ENCODE assay signal across 23 cellular contexts in genomic region chr17:79982986-79983385, GRCh38. TPM values are rescaled to one million over a fixed set of nuclear protein-coding genes. Genes with fewer than 3 reads are reported as not detected.
A peak's percentile ranks its signal among the peaks of the same experiment; 100 is the strongest.
DNase-seq lines count a peak whose midpoint lies in the region; ATAC-seq and TF ChIP-seq lines count a peak whose summit lies in the region.
"Had no signal": no experiment of that assay in that cellular context is flagged by ENCODE, and none has a peak within 500 bp of the region (broad histone marks: within the 10 kb centered on the region; RNA-seq: fewer than 3 reads in every experiment).

No MANE protein-coding gene starts in this region.

- DNase-seq in CD14-positive monocyte (ENCODE audit: low spot score) = peak; percentile 24
- no peak for DNase-seq in IMR-90
- DNase-seq in glutamatergic neuron = no peak
- DNase-seq in osteoblast (ENCODE audit: insufficient read length, low spot score, missing footprints) = peak; percentile 69
- no peak for DNase-seq in activated CD4-positive, alpha-beta memory T cell treated with anti-CD3 and anti-CD28 coated beads for 36 hours
- DNase-seq in HK-2 (ENCODE audit: unreplicated experiment) = no peak
- no peak for DNase-seq in H4 (ENCODE audit: low spot score)
- DNase-seq: activated CD4-positive, alpha-beta T cell treated with anti-CD3 and anti-CD28 coated beads, Interleukin-2, amount 50 U/mL, for 1 hour; activated naive CD4-positive, alpha-beta T cell treated with anti-CD3 and anti-CD28 coated beads, Interleukin-2, amount 50 U/mL, for 16 hours; GOT3; MV-4-11; NCI-H146; NCI-H510A; SHP77 treated with DMSO at 0.1 percent for 48 hours; stimulated activated CD4-positive, alpha-beta T cell treated with anti-CD3 and anti-CD28 coated beads, Interleukin-15, amount 100 ng/mL, for 24 hours; stimulated activated naive B cell treated with anti-CD40 and anti-IgM and Interleukin-4, amounts not matched to agents 10 μg/mL and 1 μg/mL and 100 μg/mL, for 72 hours had no signal

- H3K9ac ChIP-seq in IMR-90 (ENCODE audit: low read depth, low read length) = no peak overlapping the region

- no peak overlapping the region for H3K23ac ChIP-seq in IMR-90 (ENCODE audit: low read depth, low read length)

- BruUV-seq in IMR-90 (replicated peaks; lab: Mats Ljungman, UMichigan) = no TSS peak

- TF ChIP-seq CTCF in CD14-positive monocyte (IDR thresholded peaks at IDR 0.05) (no peak), IMR-90 (conservative IDR thresholded peaks at IDR 0.05; ENCODE audit: low read depth, low read length) (no peak), glutamatergic neuron (IDR thresholded peaks at IDR 0.05; ENCODE audit: partially characterized antibody, unreplicated experiment) (no peak), osteoblast (IDR thresholded peaks at IDR 0.05; ENCODE audit: extremely low read depth, low read depth, low read length) (no peak)

- no peak overlapping the region for H2BK5ac ChIP-seq in IMR-90 (ENCODE audit: low read depth, low read length, poor library complexity, severe bottlenecking)

- POLR2A ChIA-PET in IMR-90 (lab: Charles Lee; ENCODE audit: unreplicated experiment) = no interaction called here
- POLR2A ChIA-PET in activated CD4-positive, alpha-beta memory T cell treated with anti-CD3 and anti-CD28 coated beads for 36 hours (lab: Charles Lee) = no interaction called here

- H3K4me3 ChIP-seq in IMR-90 (ENCODE audit: insufficient read depth, low read depth, low read length) (no peak overlapping the region), osteoblast (ENCODE audit: insufficient read depth, low read length) (no peak overlapping the region)
- H3K4me3 ChIP-seq: dorsolateral prefrontal cortex, lung, vagina had no signal

- no peak overlapping the region for H2BK20ac ChIP-seq in IMR-90 (ENCODE audit: low read depth, low read length)

- ATAC-seq in IMR-90 (ENCODE audit: low read depth) (no peak), GM21619 (IDR thresholded peaks at IDR 0.05; ENCODE audit: unreplicated experiment) (no peak)
- ATAC-seq: stimulated activated naive B cell treated with anti-CD40 and anti-IgM and Interleukin-4, amounts not matched to agents 10 μg/mL and 1 μg/mL and 100 μg/mL, for 72 hours had no signal

- H3K4me3 Mint-ChIP-seq in CD14-positive monocyte (no peak overlapping the region), glutamatergic neuron (ENCODE audit: unreplicated experiment) (peak overlapping the region; percentile 55)
- no peak overlapping the region for H3K4me3 Mint-ChIP-seq in activated CD4-positive, alpha-beta memory T cell treated with anti-CD3 and anti-CD28 coated beads for 36 hours
- H3K4me3 Mint-ChIP-seq: activated T-helper 1 cell treated with anti-CD3 and anti-CD28 coated beads, Interleukin-12 subunit alpha, Interleukin-12 subunit beta, Interleukin-2, Interleukin-4 antibody, amounts not matched to agents 30 ng/mL and 10 ng/mL and 1 ng/mL, durations not matched to agents 14 hours and 24 hours and 36 hours; central memory CD8-positive, alpha-beta T cell; neural crest cell; stimulated activated naive B cell treated with anti-CD40 and anti-IgM and Interleukin-4, amounts not matched to agents 10 μg/mL and 1 μg/mL and 100 μg/mL, for 72 hours had no signal

- H3K9me3 ChIP-seq in IMR-90 (ENCODE audit: control insufficient read depth, insufficient read depth, low read length) (no peaks in the 10 kb centered on the region), osteoblast (ENCODE audit: low read depth, low read length) (no peaks in the 10 kb centered on the region)
- H3K9me3 ChIP-seq: vagina had no signal

- H3K4me1 ChIP-seq in IMR-90 (ENCODE audit: control insufficient read depth, insufficient read depth, low read length) (peaks cover 15% of the 10 kb centered on the region), osteoblast (ENCODE audit: insufficient read depth, low read length) (peaks cover 21% of the 10 kb centered on the region)

- H2AK5ac ChIP-seq in IMR-90 (ENCODE audit: low read depth, low read length) = no peak overlapping the region

- H3K9me1 ChIP-seq in IMR-90 (ENCODE audit: insufficient read depth, low read length) = peaks cover 15% of the 10 kb centered on the region; the same call in 1 of the 2 replicates

- H4K20me1 ChIP-seq in IMR-90 (ENCODE audit: insufficient read depth, low read length) = no peaks in the 10 kb centered on the region; the same call in 1 of the 2 replicates
- peaks cover 24% of the 10 kb centered on the region for H4K20me1 ChIP-seq in osteoblast (ENCODE audit: insufficient read depth, low read length)

- H3K27ac ChIP-seq in IMR-90 (ENCODE audit: insufficient read depth, low read length) (no peak overlapping the region), osteoblast (ENCODE audit: low read depth, low read length) (no peak overlapping the region)
- H3K27ac ChIP-seq: dorsolateral prefrontal cortex, vagina had no signal

- H3K27me3 ChIP-seq in IMR-90 (ENCODE audit: control insufficient read depth, insufficient read depth, low read length) (no peaks in the 10 kb centered on the region), osteoblast (ENCODE audit: insufficient read depth, low read length) (no peaks in the 10 kb centered on the region)
- H3K27me3 ChIP-seq: dorsolateral prefrontal cortex, vagina had no signal

- peaks cover 2% of the 10 kb centered on the region for H3K79me2 ChIP-seq in osteoblast (ENCODE audit: insufficient read depth, low read length)

- H3K4me1 Mint-ChIP-seq in CD14-positive monocyte = no peaks in the 10 kb centered on the region
- H3K4me1 Mint-ChIP-seq in glutamatergic neuron (ENCODE audit: low read depth, unreplicated experiment) = peaks cover 28% of the 10 kb centered on the region
- peaks cover under 1% of the 10 kb centered on the region for H3K4me1 Mint-ChIP-seq in activated CD4-positive, alpha-beta memory T cell treated with anti-CD3 and anti-CD28 coated beads for 36 hours (ENCODE audit: low read depth)
- H3K4me1 Mint-ChIP-seq: central memory CD8-positive, alpha-beta T cell; stimulated activated naive B cell treated with anti-CD40 and anti-IgM and Interleukin-4, amounts not matched to agents 10 μg/mL and 1 μg/mL and 100 μg/mL, for 72 hours had no signal

- H2AFZ ChIP-seq in IMR-90 (replicated peaks; ENCODE audit: low read length, poor library complexity) = no peak overlapping the region
- no peak overlapping the region for H2AFZ ChIP-seq in osteoblast (ENCODE audit: low read length)

- no peak overlapping the region for H2BK120ac ChIP-seq in IMR-90 (ENCODE audit: low read depth, low read length)

- 99% methylated on average over 13 of the region's 17 CpGs; no CpG with 5 or more reads in 1 of the 2 experiments for WGBS in IMR-90 (ENCODE audit: extremely low coverage in 2 of 2, insufficient read length in 1 of 2), 2 experiments

- peaks cover 12 to 34% of the 10 kb centered on the region in 2 experiments for H3K79me1 ChIP-seq in IMR-90 (ENCODE audit: low read depth in 1 of 2, low read length in 2 of 2)

- H3K27me3 Mint-ChIP-seq in CD14-positive monocyte (ENCODE audit: low read depth in 3 of 3) (peaks cover 5% of the 10 kb centered on the region in 3 donors), glutamatergic neuron (ENCODE audit: unreplicated experiment) (peaks cover 8% of the 10 kb centered on the region)
- H3K27me3 Mint-ChIP-seq in activated CD4-positive, alpha-beta memory T cell treated with anti-CD3 and anti-CD28 coated beads for 36 hours = no peaks in the 10 kb centered on the region
- H3K27me3 Mint-ChIP-seq: stimulated activated naive B cell treated with anti-CD40 and anti-IgM and Interleukin-4, amounts not matched to agents 10 μg/mL and 1 μg/mL and 100 μg/mL, for 72 hours had no signal

- no peak overlapping the region for H4K5ac ChIP-seq in IMR-90 (ENCODE audit: low read depth, low read length)

- H4K8ac ChIP-seq in IMR-90 (ENCODE audit: low read depth in 2 of 2, low read length in 2 of 2) = no peak overlapping the region

- H3K14ac ChIP-seq in IMR-90 (replicated peaks; ENCODE audit: low read depth, low read length) = no peak overlapping the region

- intact Hi-C loops in CD14-positive monocyte (cut with micrococcal nuclease) = no loop called here
- intact Hi-C loops in IMR-90 (cut with micrococcal nuclease) = no loop called here
- intact Hi-C loops in activated CD4-positive, alpha-beta memory T cell treated with anti-CD3 and anti-CD28 coated beads for 36 hours (cut with micrococcal nuclease) = no loop called here

- no peak for TF ChIP-seq POLR2A in IMR-90 (IDR thresholded peaks at IDR 0.05; ENCODE audit: low read depth, low read length)

- H3K4ac ChIP-seq in IMR-90 (ENCODE audit: low read depth, low read length) = no peak overlapping the region

- no peak overlapping the region for H2BK15ac ChIP-seq in IMR-90 (ENCODE audit: low read depth, low read length)

- H4K91ac ChIP-seq in IMR-90 (ENCODE audit: insufficient read depth, low read depth, low read length) = no peak overlapping the region

- H3K18ac ChIP-seq in IMR-90 (ENCODE audit: low read depth, low read length) = no peak overlapping the region

- H2AK9ac ChIP-seq in IMR-90 (replicated peaks; ENCODE audit: low read depth, low read length, poor library complexity) = peak overlapping the region; percentile 15

- dilution Hi-C loops in IMR-90 (cut with HindIII; ENCODE audit: low sequenced_read_pairs, unreplicated experiment) = no loop called here

- H3K36me3 Mint-ChIP-seq in CD14-positive monocyte = no peaks in the 10 kb centered on the region
- no peaks in the 10 kb centered on the region for H3K36me3 Mint-ChIP-seq in glutamatergic neuron (ENCODE audit: unreplicated experiment)
- no peaks in the 10 kb centered on the region for H3K36me3 Mint-ChIP-seq in activated CD4-positive, alpha-beta memory T cell treated with anti-CD3 and anti-CD28 coated beads for 36 hours
- H3K36me3 Mint-ChIP-seq: stimulated activated naive B cell treated with anti-CD40 and anti-IgM and Interleukin-4, amounts not matched to agents 10 μg/mL and 1 μg/mL and 100 μg/mL, for 72 hours had no signal

- H3K27ac Mint-ChIP-seq in CD14-positive monocyte (no peak overlapping the region), glutamatergic neuron (ENCODE audit: unreplicated experiment) (peak overlapping the region; percentile 59)
- H3K27ac Mint-ChIP-seq in activated CD4-positive, alpha-beta memory T cell treated with anti-CD3 and anti-CD28 coated beads for 36 hours = no peak overlapping the region
- H3K27ac Mint-ChIP-seq: activated T-helper 1 cell treated with anti-CD3 and anti-CD28 coated beads, Interleukin-12 subunit alpha, Interleukin-12 subunit beta, Interleukin-2, Interleukin-4 antibody, amounts not matched to agents 30 ng/mL and 10 ng/mL and 1 ng/mL, durations not matched to agents 14 hours and 24 hours and 36 hours; stimulated activated naive B cell treated with anti-CD40 and anti-IgM and Interleukin-4, amounts not matched to agents 10 μg/mL and 1 μg/mL and 100 μg/mL, for 72 hours had no signal

- H3K56ac ChIP-seq in IMR-90 (ENCODE audit: extremely low read depth, insufficient read depth, low read length) = no peak overlapping the region

- H3K36me3 ChIP-seq in IMR-90 (ENCODE audit: control insufficient read depth, insufficient read depth, low read length) (no peaks in the 10 kb centered on the region; the same call in 1 of the 2 replicates), osteoblast (ENCODE audit: insufficient read depth, low read length) (no peaks in the 10 kb centered on the region)
- H3K36me3 ChIP-seq: vagina had no signal

- no peak overlapping the region for H3K4me2 ChIP-seq in IMR-90 (ENCODE audit: low read depth, low read length)
- no peak overlapping the region for H3K4me2 ChIP-seq in osteoblast (ENCODE audit: insufficient read depth, low read length)

- CTCF ChIA-PET in IMR-90 (lab: Yijun Ruan, JAX) = no interaction called here
- CTCF ChIA-PET in activated CD4-positive, alpha-beta memory T cell treated with anti-CD3 and anti-CD28 coated beads for 36 hours (lab: Charles Lee) = no interaction called here

- TF ChIP-seq RAD21 in IMR-90 (IDR thresholded peaks at IDR 0.05; ENCODE audit: low read length) = no peak

- in situ Hi-C loops in IMR-90 (cut with MboI; ENCODE audit: low sequenced_read_pairs) = loop anchor here (10.0 kb wide), 1 partner anchor 138 kb away; no protein-coding TSS in a partner anchor

- H3K9me3 Mint-ChIP-seq in CD14-positive monocyte (no peaks in the 10 kb centered on the region), glutamatergic neuron (ENCODE audit: unreplicated experiment) (peaks cover 9% of the 10 kb centered on the region)
- no peaks in the 10 kb centered on the region for H3K9me3 Mint-ChIP-seq in activated CD4-positive, alpha-beta memory T cell treated with anti-CD3 and anti-CD28 coated beads for 36 hours
- H3K9me3 Mint-ChIP-seq: activated T-helper 1 cell treated with anti-CD3 and anti-CD28 coated beads, Interleukin-12 subunit alpha, Interleukin-12 subunit beta, Interleukin-2, Interleukin-4 antibody, amounts not matched to agents 30 ng/mL and 10 ng/mL and 1 ng/mL, durations not matched to agents 14 hours and 24 hours and 36 hours; central memory CD8-positive, alpha-beta T cell; neural crest cell; stimulated activated naive B cell treated with anti-CD40 and anti-IgM and Interleukin-4, amounts not matched to agents 10 μg/mL and 1 μg/mL and 100 μg/mL, for 72 hours had no signal

RNA-seq across cellular contexts. Expression of gene TBC1D16, which starts 52.7 kb away (rescaled TPM):
- polyA plus RNA-seq in CD14-positive monocyte (under 1 TPM; 0.11 to 0.27 TPM), IMR-90 (2012; rRNA removed) (9.2 and 10.1 TPM in 2 replicates)
- total RNA-seq in IMR-90 (2012; rRNA removed) (14.4 and 16.7 TPM in 2 replicates), glutamatergic neuron (ENCODE audit: unreplicated experiment) (197 TPM), osteoblast (63.1 and 68.8 TPM in 2 replicates)
- 6.3 and 8.7 TPM in 2 replicates for polyA plus RNA-seq in IMR-90 (2012; cell fraction: cytosol; rRNA removed)
- polyA plus RNA-seq in IMR-90 (2012; cell fraction: nucleus; rRNA removed; ENCODE audit: low replicate concordance) = 14.0 and 18.3 TPM in 2 replicates
- total RNA-seq in activated CD4-positive, alpha-beta memory T cell treated with anti-CD3 and anti-CD28 coated beads for 36 hours = 1 to 10 TPM; 5.4 TPM
- 26.3 and 26.6 TPM in 2 replicates for total RNA-seq in H4 (2014; rRNA removed; shearing (Covaris generic))

RNA-seq across cellular contexts. Expression of gene CCDC40, which starts 53.5 kb away (rescaled TPM):
- under 1 TPM in 1 of 2 donors, not detected in 1; 0.21 TPM for polyA plus RNA-seq in CD14-positive monocyte
- total RNA-seq in IMR-90 (2012; rRNA removed) = 0.90 and 1.9 TPM in 2 replicates
- polyA plus RNA-seq in IMR-90 (2012; rRNA removed) = 3.8 and 4.7 TPM in 2 replicates
- polyA plus RNA-seq in IMR-90 (2012; cell fraction: cytosol; rRNA removed) = 1.2 and 1.6 TPM in 2 replicates
- polyA plus RNA-seq in IMR-90 (2012; cell fraction: nucleus; rRNA removed; ENCODE audit: low replicate concordance) = 17.9 and 21.8 TPM in 2 replicates
- 25.3 TPM for total RNA-seq in glutamatergic neuron (ENCODE audit: unreplicated experiment)
- total RNA-seq in osteoblast = 8.3 and 11.8 TPM in 2 replicates
- total RNA-seq in activated CD4-positive, alpha-beta memory T cell treated with anti-CD3 and anti-CD28 coated beads for 36 hours = under 1 TPM; 0.82 to 1.00 TPM
- 2.8 and 3.8 TPM in 2 replicates for total RNA-seq in H4 (2014; rRNA removed; shearing (Covaris generic))

Comparison
In these comparisons a context has a peak if more than half of its experiments do, and no peak if none do; other contexts are left out.
1. DNase-seq: peak in CD14-positive monocyte (single experiment) and osteoblast (single experiment); none in IMR-90 (single experiment), glutamatergic neuron (single experiment), activated CD4-positive, alpha-beta memory T cell treated with anti-CD3 and anti-CD28 coated beads for 36 hours (single experiment), HK-2 (single experiment) and H4 (single experiment).